Comparison of ENCODE assay signal across 8 cellular contexts in the genomic region with DNA sequence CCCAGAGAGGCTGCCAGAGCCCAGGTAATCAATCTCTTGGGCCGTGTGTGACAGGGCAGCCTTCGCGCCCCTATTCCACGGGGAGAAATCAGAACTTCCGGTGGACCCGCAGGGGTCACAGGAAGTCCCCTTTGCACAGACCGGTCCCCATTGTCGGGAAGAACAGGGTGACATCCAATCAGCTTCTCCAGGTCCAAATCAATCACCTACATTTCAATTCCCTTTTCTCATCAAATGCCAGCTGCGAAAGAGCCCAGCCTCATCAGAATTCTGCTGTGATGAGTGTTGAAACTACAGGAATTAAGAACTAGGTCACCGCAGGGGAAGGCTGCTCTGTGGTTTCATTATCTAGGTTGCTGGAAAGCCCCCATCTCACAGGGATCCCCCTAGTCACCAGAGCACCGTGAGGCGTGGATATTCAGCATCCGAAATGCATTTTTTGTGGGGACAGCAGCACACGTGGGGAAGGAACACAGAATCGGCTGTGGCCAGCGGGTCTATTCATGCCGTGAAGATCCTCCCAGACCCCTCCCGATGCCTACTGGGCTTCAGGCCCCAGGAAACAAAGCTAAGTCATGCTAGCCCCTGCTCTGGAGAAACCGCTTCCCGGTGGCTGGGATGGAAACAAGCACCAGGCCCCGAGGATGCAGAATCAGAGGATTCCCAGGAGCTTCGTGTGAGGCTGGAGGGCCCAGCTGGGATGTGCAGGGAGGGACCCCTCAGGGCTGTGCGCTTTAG.
DNase-seq lines count a peak whose midpoint lies in the region; ATAC-seq and TF ChIP-seq lines count a peak whose summit lies in the region.

No MANE protein-coding gene starts in this region.

- no peak for TF ChIP-seq CTCF in MM.1S (IDR thresholded peaks at IDR 0.05; ENCODE audit: low read length)
- no peak for TF ChIP-seq CTCF in foreskin keratinocyte (conservative IDR thresholded peaks at IDR 0.05)

- H3F3A ChIP-seq in MM.1S (ENCODE audit: insufficient read depth, low read length), result no peaks in the 10 kb centered on the region; the same call in 1 of the 2 replicates

- intact Hi-C loops in CD4-positive, alpha-beta memory T cell (cut with micrococcal nuclease), result loop anchor here (1.0 to 10.0 kb wide), 5 partner anchors 10 to 347 kb away; a partner anchor contains a TSS

- peak overlapping the region; percentile 48 for H3K4me2 ChIP-seq in MM.1S (ENCODE audit: low read depth, low read length)

- H3K4me3 Mint-ChIP-seq in CD4-positive, alpha-beta memory T cell, result peak overlapping the region; percentile 82 to 93 (median 88)
- H3K4me3 Mint-ChIP-seq in activated naive CD8-positive, alpha-beta T cell, result peak overlapping the region; percentile 84

- H2AFZ ChIP-seq in MM.1S (ENCODE audit: low read length), result 0 out of 2 replicates have a peak overlapping the region, but pooled peaks have one; percentile 21

- POLR2A ChIA-PET in CD4-positive, alpha-beta memory T cell (lab: Charles Lee; ENCODE audit: partially characterized antibody), result interaction anchor here (0.8 to 4.0 kb wide), 11 partner anchors 10 to 763 kb away, joined by 3 to 46 read pairs (median 6); a partner anchor contains a TSS

- H3K9ac ChIP-seq in MM.1S (ENCODE audit: low read length), result no peak overlapping the region

- H3K27me3 ChIP-seq in CD4-positive, alpha-beta memory T cell (ENCODE audit: insufficient read depth, low read length), result no peaks in the 10 kb centered on the region
- H3K27me3 ChIP-seq in MM.1S (replicated peaks; ENCODE audit: insufficient read depth, low read length), result no peaks in the 10 kb centered on the region
- no peaks in the 10 kb centered on the region for H3K27me3 ChIP-seq in foreskin keratinocyte

- no peaks in the 10 kb centered on the region for H3K36me3 ChIP-seq in CD4-positive, alpha-beta memory T cell (ENCODE audit: insufficient read depth, low read length)
- no peaks in the 10 kb centered on the region for H3K36me3 ChIP-seq in MM.1S (replicated peaks; ENCODE audit: insufficient read depth, low read length)

- H4K20me1 ChIP-seq in MM.1S (ENCODE audit: insufficient read depth, low read length), result no peaks in the 10 kb centered on the region

- no peaks in the 10 kb centered on the region for H3K9me3 Mint-ChIP-seq in CD4-positive, alpha-beta memory T cell
- no peaks in the 10 kb centered on the region for H3K9me3 Mint-ChIP-seq in activated naive CD8-positive, alpha-beta T cell (ENCODE audit: low read depth)

- no peaks in the 10 kb centered on the region for H3K9me3 ChIP-seq in CD4-positive, alpha-beta memory T cell (ENCODE audit: control insufficient read depth in 1 of 2, low read length in 2 of 2)
- H3K9me3 ChIP-seq in MM.1S (replicated peaks; ENCODE audit: insufficient read depth, low read length), result no peaks in the 10 kb centered on the region

- H3K79me2 ChIP-seq in MM.1S (ENCODE audit: low read length), result no peaks in the 10 kb centered on the region

- peak; percentile 76 to 94 (median 85) for DNase-seq in CD4-positive, alpha-beta memory T cell
- DNase-seq in MM.1S, result peak; percentile 86
- peak in 38 of 56 donors; percentile 10 to 69 (median 44) for DNase-seq in nucleus accumbens (lab: John Stamatoyannopoulos, UW)
- no peak for DNase-seq in NCI-H146 treated with DMSO at 0.1 percent for 48 hours (lab: John Stamatoyannopoulos, UW; ENCODE audit: unreplicated experiment)
- no peak for DNase-seq in foreskin keratinocyte
- no peak for DNase-seq in DMS114 treated with DMSO at 0.1 percent for 48 hours (lab: John Stamatoyannopoulos, UW; ENCODE audit: unreplicated experiment)

- peak overlapping the region; percentile 50 to 66 for H3K4me3 ChIP-seq in CD4-positive, alpha-beta memory T cell (ENCODE audit: low read length in 2 of 2)
- peak overlapping the region; percentile 8; the same call in 1 of the 2 replicates for H3K4me3 ChIP-seq in MM.1S (ENCODE audit: low read length)

- H3K4me1 Mint-ChIP-seq in CD4-positive, alpha-beta memory T cell, result peaks cover 44 to 79% (median 56%) of the 10 kb centered on the region in 4 donors
- H3K4me1 Mint-ChIP-seq in activated naive CD8-positive, alpha-beta T cell (ENCODE audit: low read depth), result peaks cover 28% of the 10 kb centered on the region

- CTCF ChIA-PET in CD4-positive, alpha-beta memory T cell (lab: Charles Lee; ENCODE audit: partially characterized antibody), result interaction anchor here (0.8 to 3.7 kb wide), 9 partner anchors 10 to 763 kb away, joined by 3 to 18 read pairs (median 3); no protein-coding TSS in a partner anchor

- H3K36me3 Mint-ChIP-seq in CD4-positive, alpha-beta memory T cell, result peaks cover 0 to 3% of the 10 kb centered on the region in 2 donors
- peaks cover 2% of the 10 kb centered on the region for H3K36me3 Mint-ChIP-seq in activated naive CD8-positive, alpha-beta T cell

- peak; percentile 78 for ATAC-seq in GM21390 (IDR thresholded peaks at IDR 0.05; ENCODE audit: unreplicated experiment)
- no peak for ATAC-seq in foreskin keratinocyte

- H3K27ac ChIP-seq in CD4-positive, alpha-beta memory T cell (ENCODE audit: low read depth, low read length), result peak overlapping the region; percentile 83
- H3K27ac ChIP-seq in MM.1S (ENCODE audit: low read length) (peak overlapping the region; percentile 26; the same call in 1 of the 2 replicates), foreskin keratinocyte (no peak overlapping the region)

- H3K9me2 ChIP-seq in MM.1S (replicated peaks; ENCODE audit: insufficient read depth, low read length), result no peaks in the 10 kb centered on the region

- H3K27me3 Mint-ChIP-seq in CD4-positive, alpha-beta memory T cell, result no peaks in the 10 kb centered on the region
- H3K27me3 Mint-ChIP-seq in activated naive CD8-positive, alpha-beta T cell, result no peaks in the 10 kb centered on the region

- peaks cover 73% of the 10 kb centered on the region for H3K4me1 ChIP-seq in CD4-positive, alpha-beta memory T cell (ENCODE audit: insufficient read depth, low read length)
- H3K4me1 ChIP-seq in MM.1S (ENCODE audit: low read length) (peaks cover 16% of the 10 kb centered on the region), foreskin keratinocyte (no peaks in the 10 kb centered on the region)

- H3K27ac Mint-ChIP-seq in CD4-positive, alpha-beta memory T cell, result peak overlapping the region; percentile 94 to 100 (median 99)
- peak overlapping the region; percentile 78 for H3K27ac Mint-ChIP-seq in activated naive CD8-positive, alpha-beta T cell

Comparison
In these comparisons a context has a peak if more than half of its experiments do, and no peak if none do; other contexts are left out.
1. DNase-seq: peak in CD4-positive, alpha-beta memory T cell (5 of 5), MM.1S (single experiment) and nucleus accumbens (38 of 56); none in NCI-H146 treated with DMSO at 0.1 percent for 48 hours (single experiment), foreskin keratinocyte (0 of 2) and DMS114 treated with DMSO at 0.1 percent for 48 hours (single experiment).